ENCODE assay signal across 1 cellular context in the genomic region with DNA sequence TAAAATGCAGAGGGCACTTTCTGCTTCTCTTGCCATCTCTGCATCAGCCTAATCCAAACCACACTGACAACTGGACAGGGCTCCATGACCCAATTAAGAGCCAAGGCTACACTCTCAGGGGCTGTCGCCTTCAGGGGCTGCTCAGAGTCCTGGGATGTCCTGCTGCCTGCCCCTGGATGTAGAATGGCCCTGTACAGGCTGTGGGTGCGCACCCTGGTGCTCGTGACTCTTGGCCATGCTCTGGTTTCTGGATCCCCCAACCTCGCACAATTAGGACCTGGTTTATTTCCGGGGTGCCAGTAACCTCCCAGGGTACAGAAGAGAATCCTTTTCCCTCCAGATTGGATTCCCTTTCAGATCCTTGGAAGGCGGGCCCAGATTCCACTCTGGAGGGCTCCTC.
TF ChIP-seq lines count a peak whose summit lies in the region.

No MANE protein-coding gene starts in this region.

TF ChIP-seq in WTC11, 78 proteins besides CTCF, POLR2A, EP300 and RAD21 (continued from another document):
- TF ChIP-seq, protein P1, sequence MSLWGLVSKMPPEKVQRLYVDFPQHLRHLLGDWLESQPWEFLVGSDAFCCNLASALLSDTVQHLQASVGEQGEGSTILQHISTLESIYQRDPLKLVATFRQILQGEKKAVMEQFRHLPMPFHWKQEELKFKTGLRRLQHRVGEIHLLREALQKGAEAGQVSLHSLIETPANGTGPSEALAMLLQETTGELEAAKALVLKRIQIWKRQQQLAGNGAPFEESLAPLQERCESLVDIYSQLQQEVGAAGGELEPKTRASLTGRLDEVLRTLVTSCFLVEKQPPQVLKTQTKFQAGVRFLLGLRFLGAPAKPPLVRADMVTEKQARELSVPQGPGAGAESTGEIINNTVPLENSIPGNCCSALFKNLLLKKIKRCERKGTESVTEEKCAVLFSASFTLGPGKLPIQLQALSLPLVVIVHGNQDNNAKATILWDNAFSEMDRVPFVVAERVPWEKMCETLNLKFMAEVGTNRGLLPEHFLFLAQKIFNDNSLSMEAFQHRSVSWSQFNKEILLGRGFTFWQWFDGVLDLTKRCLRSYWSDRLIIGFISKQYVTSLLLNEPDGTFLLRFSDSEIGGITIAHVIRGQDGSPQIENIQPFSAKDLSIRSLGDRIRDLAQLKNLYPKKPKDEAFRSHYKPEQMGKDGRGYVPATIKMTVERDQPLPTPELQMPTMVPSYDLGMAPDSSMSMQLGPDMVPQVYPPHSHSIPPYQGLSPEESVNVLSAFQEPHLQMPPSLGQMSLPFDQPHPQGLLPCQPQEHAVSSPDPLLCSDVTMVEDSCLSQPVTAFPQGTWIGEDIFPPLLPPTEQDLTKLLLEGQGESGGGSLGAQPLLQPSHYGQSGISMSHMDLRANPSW (CRISPR knock-in tag; conservative IDR thresholded peaks at IDR 0.05; ENCODE audit: low read depth) = no peak
- TF ChIP-seq ZNF219 (CRISPR knock-in tag; IDR thresholded peaks at IDR 0.05; ENCODE audit: borderline replicate concordance) (no peak), NFE2L1 (CRISPR knock-in tag; IDR thresholded peaks at IDR 0.05) (no peak)
